In genomic region chr7:103343758-103344452, GRCh38 we compare ENCODE assay signal across 8 cellular contexts. TPM values are rescaled to one million over a fixed set of nuclear protein-coding genes. Genes with fewer than 3 reads are reported as not detected.
DNase-seq lines count a peak whose midpoint lies in the region; ATAC-seq, FAIRE-seq and TF ChIP-seq lines count a peak whose summit lies in the region.

No MANE protein-coding gene starts in this region.

- no peak for TF ChIP-seq EP300 in HepG2 (IDR thresholded peaks at IDR 0.05; ENCODE audit: low read depth in 2 of 2, low read length in 2 of 2)
- no peak for TF ChIP-seq EP300 in HepG2 (CRISPR knock-in tag; IDR thresholded peaks at IDR 0.05; ENCODE audit: borderline replicate concordance)

- peak overlapping the region; percentile 89 for H3K9ac ChIP-seq in mammary epithelial cell (ENCODE audit: insufficient read depth, low read length)
- peak overlapping the region; percentile 92 for H3K9ac ChIP-seq in HepG2 (ENCODE audit: insufficient read depth, low read depth, low read length)

- H3K27me3 ChIP-seq in AG04450 (ENCODE audit: control insufficient read depth, insufficient read depth, low read length): no peaks in the 10 kb centered on the region
- no peaks in the 10 kb centered on the region for H3K27me3 ChIP-seq in mammary epithelial cell (ENCODE audit: insufficient read depth, low read length)
- no peaks in the 10 kb centered on the region; a peak in 1 of 5 replicates for H3K27me3 ChIP-seq in HepG2 (ENCODE audit: control insufficient read depth in 1 of 2, insufficient read depth in 2 of 2, low read length in 2 of 2)

- in situ Hi-C loops in mammary epithelial cell (cut with MboI; ENCODE audit: low sequenced_read_pairs in 2 of 2) (no loop called here), HepG2 (cut with HindIII; ENCODE audit: extremely low pct_ligation_motif_present, low pct_unique_long_range_greater_than_20kb) (loop anchor here (10.0 kb wide), 1 partner anchor 61 kb away; no protein-coding TSS in a partner anchor)

- H3K4me3 ChIP-seq in AG04450 (ENCODE audit: low read depth, low read length) (peak overlapping the region; percentile 97), mammary epithelial cell (replicated peaks in 1 of 3; ENCODE audit: insufficient read depth in 1 of 3, low read depth in 2 of 3, low read length in 3 of 3) (peak overlapping the region; percentile 86 to 97 (median 93)), HepG2 (replicated peaks in 1 of 3; ENCODE audit: insufficient read depth in 1 of 3, low read depth in 2 of 3, low read length in 3 of 3) (peak overlapping the region; percentile 75 to 92 (median 86))

- H3K9me3 ChIP-seq in AG04450 (ENCODE audit: control insufficient read depth, insufficient read depth, low read length): no peaks in the 10 kb centered on the region; the same call in 1 of the 2 replicates
- no peaks in the 10 kb centered on the region for H3K9me3 ChIP-seq in mammary epithelial cell (replicated peaks; ENCODE audit: insufficient read depth, low read length)
- no peaks in the 10 kb centered on the region for H3K9me3 ChIP-seq in HepG2 (ENCODE audit: low read length)

- 3% methylated on average over 20 of the region's 26 CpGs for WGBS in mammary epithelial cell (ENCODE audit: low coverage, missing lambda C conversion rate)
- under 1% methylated on average over 26 of the region's 26 CpGs for WGBS in HepG2 (ENCODE audit: low lambda C conversion rate)

- TF ChIP-seq RAD21 in HepG2 (CRISPR knock-in tag; IDR thresholded peaks at IDR 0.05): no peak

- BruUV-seq in mammary epithelial cell (replicated peaks; lab: Mats Ljungman, UMichigan): TSS peak; percentile 32
- TSS peak; percentile 61 for BruUV-seq in HepG2 (replicated peaks; lab: Mats Ljungman, UMichigan)

- H2AFZ ChIP-seq in mammary epithelial cell (ENCODE audit: low read depth, low read length) (peak overlapping the region; percentile 99), HepG2 (ENCODE audit: low read length) (no peak overlapping the region)

- TF ChIP-seq POLR2A in HepG2 (IDR thresholded peaks at IDR 0.05; ENCODE audit: insufficient read depth in 1 of 2, low read depth in 2 of 2, low read length in 2 of 2): no peak

- POLR2A ChIA-PET in AG04450 (lab: Yijun Ruan, JAX) (no interaction called here), HepG2 (lab: Yijun Ruan, JAX) (interaction anchor here (1.5 kb wide), 1 partner anchor 62 kb away, joined by 6 read pairs; no protein-coding TSS in a partner anchor)

- intact Hi-C loops in mammary epithelial cell (cut with micrococcal nuclease) (loop anchor here (1.0 kb wide), 1 partner anchor 47 kb away; the partner anchor contains the start of gene PMPCB), HepG2 (cut with micrococcal nuclease; ENCODE audit: unreplicated experiment) (loop anchor here (2.0 to 5.0 kb wide), 3 partner anchors 43 to 63 kb away; partner anchors contain the start of gene PMPCB)

- dilution Hi-C loops in mammary epithelial cell (cut with HindIII; ENCODE audit: low sequenced_read_pairs): loop anchor here (5.0 kb wide), 1 partner anchor 37 kb away; no protein-coding TSS in a partner anchor

- H3K36me3 ChIP-seq in mammary epithelial cell (ENCODE audit: insufficient read depth, low read length) (peaks cover 14% of the 10 kb centered on the region), HepG2 (replicated peaks in 1 of 2; ENCODE audit: control insufficient read depth in 1 of 2, insufficient read depth in 2 of 2, low read length in 2 of 2) (peaks cover 2 to 27% of the 10 kb centered on the region in 2 experiments; a peak in 4 of 5 replicates)

- H3K79me2 ChIP-seq in mammary epithelial cell (ENCODE audit: insufficient read depth, low read length) (peaks cover 78% of the 10 kb centered on the region), HepG2 (ENCODE audit: insufficient read depth, low read length) (peaks cover 67% of the 10 kb centered on the region)

- peaks cover 5% of the 10 kb centered on the region for H3K4me1 ChIP-seq in mammary epithelial cell (ENCODE audit: insufficient read depth, low read length)
- peaks cover 41% of the 10 kb centered on the region for H3K4me1 ChIP-seq in HepG2 (ENCODE audit: insufficient read depth, low read length)

- H4K20me1 ChIP-seq in mammary epithelial cell (ENCODE audit: insufficient read depth, low read length) (no peaks in the 10 kb centered on the region), HepG2 (ENCODE audit: insufficient read depth, low read length) (peaks cover 7% of the 10 kb centered on the region; the same call in 1 of the 2 replicates)

- H3K27ac ChIP-seq in AG04450 (ENCODE audit: low read depth, low read length): peak overlapping the region; percentile 82
- peak overlapping the region; percentile 80 for H3K27ac ChIP-seq in mammary epithelial cell (ENCODE audit: insufficient read depth, low read depth, low read length)
- peak overlapping the region; percentile 82 for H3K27ac ChIP-seq in HepG2 (ENCODE audit: extremely low read length, insufficient read depth, low read length)

- CTCF ChIA-PET in AG04450 (lab: Charles Lee) (no interaction called here), mammary epithelial cell (lab: Charles Lee; ENCODE audit: low non-redundant PET) (no interaction called here), HepG2 (lab: Yijun Ruan, JAX; ENCODE audit: low intra/inter-chr PET ratio, low total read pairs) (no interaction called here)

- FAIRE-seq in HepG2 (lab: Jason Lieb, UNC): no peak

- ATAC-seq in GM18502 (IDR thresholded peaks at IDR 0.05; ENCODE audit: poor library complexity, unreplicated experiment): peak; percentile 17
- ATAC-seq in HG03135 (IDR thresholded peaks at IDR 0.05; ENCODE audit: unreplicated experiment): peak; percentile 19
- ATAC-seq in HepG2: peak; percentile 31

- H3K4me2 ChIP-seq in mammary epithelial cell (ENCODE audit: insufficient read depth, low read depth, low read length): peak overlapping the region; percentile 81
- H3K4me2 ChIP-seq in HepG2 (ENCODE audit: low read depth, low read length): peak overlapping the region; percentile 85

- DNase-seq in AG04450 (ENCODE audit: low read depth, low spot score) (no peak), T follicular helper cell (ENCODE audit: low read depth) (peak; percentile 7), mammary epithelial cell (peak; percentile 37), HepG2 (ENCODE audit: low spot score) (peak; percentile 29), NCI-H446 (lab: John Stamatoyannopoulos, UW) (no peak)
- peak; percentile 20 to 24 for DNase-seq in stimulated activated CD8-positive, alpha-beta memory T cell treated with anti-CD3 and anti-CD28 coated beads, Interleukin-15, amount 100 ng/mL, for 4 hours (ENCODE audit: low read depth in 2 of 2)

- no peak for TF ChIP-seq CTCF in AG04450 (IDR thresholded peaks at IDR 0.05; ENCODE audit: low read depth, low read length)
- no peak for TF ChIP-seq CTCF in mammary epithelial cell (conservative IDR thresholded peaks at IDR 0.05 in 1 of 2, IDR thresholded peaks at IDR 0.05 in 1 of 2; ENCODE audit: extremely low read depth in 1 of 2, insufficient read depth in 1 of 2, low read depth in 1 of 2, low read length in 2 of 2)
- no peak for TF ChIP-seq CTCF in HepG2 (CRISPR knock-in tag; IDR thresholded peaks at IDR 0.05)

RNA-seq across cellular contexts. Expression of gene DNAJC2, which starts 0.7 kb away (rescaled TPM):
- 20.2 and 31.7 TPM in 2 replicates for polyA plus RNA-seq in AG04450 (2011; rRNA removed)
- 3.3 and 7.4 TPM in 2 replicates for polyA minus RNA-seq in AG04450 (2011; rRNA and poly(A)+ RNA removed)
- total RNA-seq in mammary epithelial cell: 10 to 100 TPM; 11.5 to 29.4 TPM
- 13.6 TPM for polyA plus RNA-seq in mammary epithelial cell
- polyA minus RNA-seq in mammary epithelial cell: 6.4 TPM
- 42.0 and 53.6 TPM in 2 replicates for total RNA-seq in HepG2 (2016; rRNA removed; fragmentation: Illumina TruSeq; extraction: Trizol)
- total RNA-seq in HepG2 (2016; cell fraction: cytosol; rRNA removed; fragmentation: Illumina TruSeq; extraction: Trizol; ENCODE audit: low read depth): 14.7 and 15.7 TPM in 2 replicates
- total RNA-seq in HepG2 (2016; cell fraction: insoluble cytoplasmic fraction; rRNA removed; fragmentation: Illumina TruSeq; extraction: Trizol): 39.8 and 50.1 TPM in 2 replicates
- total RNA-seq in HepG2 (2016; cell fraction: membrane; rRNA removed; fragmentation: Illumina TruSeq; extraction: Trizol): 18.1 and 18.7 TPM in 2 replicates
- 41.0 and 44.1 TPM in 2 replicates for total RNA-seq in HepG2 (2016; cell fraction: nucleus; rRNA removed; fragmentation: Illumina TruSeq; extraction: Trizol)
- 14.7 and 19.6 TPM in 2 replicates for polyA plus RNA-seq in HepG2 (2011; rRNA removed)
- polyA plus RNA-seq in HepG2 (2011; cell fraction: cytosol; rRNA removed): 6.1 and 6.3 TPM in 2 replicates
- 35.1 and 47.5 TPM in 2 replicates for polyA plus RNA-seq in HepG2 (2011; cell fraction: nucleus; rRNA removed)
- polyA plus RNA-seq in HepG2 (2012): 19.1 and 25.9 TPM in 2 replicates
- polyA plus RNA-seq in HepG2 (2016; cell fraction: cytosol; fragmentation: Illumina TruSeq; extraction: Trizol; ENCODE audit: low read depth): 9.5 and 9.9 TPM in 2 replicates
- polyA plus RNA-seq in HepG2 (2016; cell fraction: insoluble cytoplasmic fraction; fragmentation: Illumina TruSeq; extraction: Trizol; ENCODE audit: low read depth): 69.1 and 73.1 TPM in 2 replicates
- polyA plus RNA-seq in HepG2 (2016; cell fraction: membrane; fragmentation: Illumina TruSeq; extraction: Trizol; ENCODE audit: low read depth): 13.0 and 14.9 TPM in 2 replicates
- 104 and 106 TPM in 2 replicates for polyA plus RNA-seq in HepG2 (2016; cell fraction: nucleus; fragmentation: Illumina TruSeq; extraction: Trizol; ENCODE audit: insufficient read depth, low read depth)
- 5.8 and 6.9 TPM in 2 replicates for polyA minus RNA-seq in HepG2 (2011; rRNA and poly(A)+ RNA removed; ENCODE audit: low replicate concordance)
- 3.5 and 4.3 TPM in 2 replicates for polyA minus RNA-seq in HepG2 (2011; cell fraction: cytosol; rRNA and poly(A)+ RNA removed)
- polyA minus RNA-seq in HepG2 (2011; cell fraction: nucleus; rRNA and poly(A)+ RNA removed): 37.7 and 43.9 TPM in 2 replicates

RNA-seq across cellular contexts. Expression of gene PSMC2, which starts 3.5 kb away (rescaled TPM):
- polyA plus RNA-seq in AG04450 (2011; rRNA removed): 221 and 266 TPM in 2 replicates
- 100 and 137 TPM in 2 replicates for polyA minus RNA-seq in AG04450 (2011; rRNA and poly(A)+ RNA removed)
- total RNA-seq in mammary epithelial cell: 100 to 1,000 TPM; 110 to 112 TPM
- 143 TPM for polyA plus RNA-seq in mammary epithelial cell
- 135 TPM for polyA minus RNA-seq in mammary epithelial cell
- total RNA-seq in HepG2 (2016; rRNA removed; fragmentation: Illumina TruSeq; extraction: Trizol): 181 and 288 TPM in 2 replicates
- 22.7 and 25.6 TPM in 2 replicates for total RNA-seq in HepG2 (2016; cell fraction: cytosol; rRNA removed; fragmentation: Illumina TruSeq; extraction: Trizol; ENCODE audit: low read depth)
- 191 and 295 TPM in 2 replicates for total RNA-seq in HepG2 (2016; cell fraction: insoluble cytoplasmic fraction; rRNA removed; fragmentation: Illumina TruSeq; extraction: Trizol)
- total RNA-seq in HepG2 (2016; cell fraction: membrane; rRNA removed; fragmentation: Illumina TruSeq; extraction: Trizol): 36.5 and 44.0 TPM in 2 replicates
- 73.2 and 83.1 TPM in 2 replicates for total RNA-seq in HepG2 (2016; cell fraction: nucleus; rRNA removed; fragmentation: Illumina TruSeq; extraction: Trizol)
- polyA plus RNA-seq in HepG2 (2011; rRNA removed): 70.3 and 89.9 TPM in 2 replicates
- 53.2 and 76.5 TPM in 2 replicates for polyA plus RNA-seq in HepG2 (2011; cell fraction: cytosol; rRNA removed)
- 35.8 and 47.8 TPM in 2 replicates for polyA plus RNA-seq in HepG2 (2011; cell fraction: nucleus; rRNA removed)
- polyA plus RNA-seq in HepG2 (2012): 100 and 112 TPM in 2 replicates
- 21.0 and 23.6 TPM in 2 replicates for polyA plus RNA-seq in HepG2 (2016; cell fraction: cytosol; fragmentation: Illumina TruSeq; extraction: Trizol; ENCODE audit: low read depth)
- polyA plus RNA-seq in HepG2 (2016; cell fraction: insoluble cytoplasmic fraction; fragmentation: Illumina TruSeq; extraction: Trizol; ENCODE audit: low read depth): 244 and 257 TPM in 2 replicates
- 23.1 and 25.0 TPM in 2 replicates for polyA plus RNA-seq in HepG2 (2016; cell fraction: membrane; fragmentation: Illumina TruSeq; extraction: Trizol; ENCODE audit: low read depth)
- polyA plus RNA-seq in HepG2 (2016; cell fraction: nucleus; fragmentation: Illumina TruSeq; extraction: Trizol; ENCODE audit: insufficient read depth, low read depth): 89.9 and 94.6 TPM in 2 replicates
- polyA minus RNA-seq in HepG2 (2011; rRNA and poly(A)+ RNA removed; ENCODE audit: low replicate concordance): 20.2 and 53.5 TPM in 2 replicates
- 39.5 and 47.1 TPM in 2 replicates for polyA minus RNA-seq in HepG2 (2011; cell fraction: cytosol; rRNA and poly(A)+ RNA removed)
- polyA minus RNA-seq in HepG2 (2011; cell fraction: nucleus; rRNA and poly(A)+ RNA removed): 21.0 and 44.4 TPM in 2 replicates

RNA-seq across cellular contexts. Expression of gene PMPCB, which starts 46.7 kb away (rescaled TPM):
- 77.6 and 91.9 TPM in 2 replicates for polyA plus RNA-seq in AG04450 (2011; rRNA removed)
- 31.5 and 37.7 TPM in 2 replicates for polyA minus RNA-seq in AG04450 (2011; rRNA and poly(A)+ RNA removed)
- 10 to 100 TPM; 48.7 to 49.1 TPM for total RNA-seq in mammary epithelial cell
- polyA plus RNA-seq in mammary epithelial cell: 60.4 TPM
- polyA minus RNA-seq in mammary epithelial cell: 46.9 TPM
- total RNA-seq in HepG2 (2016; rRNA removed; fragmentation: Illumina TruSeq; extraction: Trizol): 75.9 and 80.8 TPM in 2 replicates
- total RNA-seq in HepG2 (2016; cell fraction: cytosol; rRNA removed; fragmentation: Illumina TruSeq; extraction: Trizol; ENCODE audit: low read depth): 10.3 and 10.9 TPM in 2 replicates
- total RNA-seq in HepG2 (2016; cell fraction: insoluble cytoplasmic fraction; rRNA removed; fragmentation: Illumina TruSeq; extraction: Trizol): 74.2 and 81.6 TPM in 2 replicates
- 24.9 and 31.0 TPM in 2 replicates for total RNA-seq in HepG2 (2016; cell fraction: membrane; rRNA removed; fragmentation: Illumina TruSeq; extraction: Trizol)
- total RNA-seq in HepG2 (2016; cell fraction: nucleus; rRNA removed; fragmentation: Illumina TruSeq; extraction: Trizol): 60.5 and 65.2 TPM in 2 replicates
- polyA plus RNA-seq in HepG2 (2011; rRNA removed): 94.2 and 124 TPM in 2 replicates
- 64.0 and 87.7 TPM in 2 replicates for polyA plus RNA-seq in HepG2 (2011; cell fraction: cytosol; rRNA removed)
- polyA plus RNA-seq in HepG2 (2011; cell fraction: nucleus; rRNA removed): 124 and 132 TPM in 2 replicates
- 83.3 and 103 TPM in 2 replicates for polyA plus RNA-seq in HepG2 (2012)
- 11.4 and 12.8 TPM in 2 replicates for polyA plus RNA-seq in HepG2 (2016; cell fraction: cytosol; fragmentation: Illumina TruSeq; extraction: Trizol; ENCODE audit: low read depth)
- 71.3 and 72.3 TPM in 2 replicates for polyA plus RNA-seq in HepG2 (2016; cell fraction: insoluble cytoplasmic fraction; fragmentation: Illumina TruSeq; extraction: Trizol; ENCODE audit: low read depth)
- 19.0 and 23.5 TPM in 2 replicates for polyA plus RNA-seq in HepG2 (2016; cell fraction: membrane; fragmentation: Illumina TruSeq; extraction: Trizol; ENCODE audit: low read depth)
- polyA plus RNA-seq in HepG2 (2016; cell fraction: nucleus; fragmentation: Illumina TruSeq; extraction: Trizol; ENCODE audit: insufficient read depth, low read depth): 114 and 128 TPM in 2 replicates
- 21.2 and 28.8 TPM in 2 replicates for polyA minus RNA-seq in HepG2 (2011; rRNA and poly(A)+ RNA removed; ENCODE audit: low replicate concordance)
- polyA minus RNA-seq in HepG2 (2011; cell fraction: cytosol; rRNA and poly(A)+ RNA removed): 41.1 and 42.2 TPM in 2 replicates
- polyA minus RNA-seq in HepG2 (2011; cell fraction: nucleus; rRNA and poly(A)+ RNA removed): 51.8 and 58.2 TPM in 2 replicates

Comparison
In these comparisons a context has a peak if more than half of its experiments do, and no peak if none do; other contexts are left out.
1. DNase-seq: peak in T follicular helper cell (single experiment), mammary epithelial cell (single experiment), HepG2 (single experiment) and stimulated activated CD8-positive, alpha-beta memory T cell treated with anti-CD3 and anti-CD28 coated beads, Interleukin-15, amount 100 ng/mL, for 4 hours (2 of 2); none in AG04450 (single experiment) and NCI-H446 (0 of 2).
2. Peak in every context shown above with its lines, with median percentiles within 50 percentile points of each other: H3K27ac ChIP-seq, H3K4me3 ChIP-seq and ATAC-seq.